ENCODE assay signal across 22 cellular contexts in the genomic region with DNA sequence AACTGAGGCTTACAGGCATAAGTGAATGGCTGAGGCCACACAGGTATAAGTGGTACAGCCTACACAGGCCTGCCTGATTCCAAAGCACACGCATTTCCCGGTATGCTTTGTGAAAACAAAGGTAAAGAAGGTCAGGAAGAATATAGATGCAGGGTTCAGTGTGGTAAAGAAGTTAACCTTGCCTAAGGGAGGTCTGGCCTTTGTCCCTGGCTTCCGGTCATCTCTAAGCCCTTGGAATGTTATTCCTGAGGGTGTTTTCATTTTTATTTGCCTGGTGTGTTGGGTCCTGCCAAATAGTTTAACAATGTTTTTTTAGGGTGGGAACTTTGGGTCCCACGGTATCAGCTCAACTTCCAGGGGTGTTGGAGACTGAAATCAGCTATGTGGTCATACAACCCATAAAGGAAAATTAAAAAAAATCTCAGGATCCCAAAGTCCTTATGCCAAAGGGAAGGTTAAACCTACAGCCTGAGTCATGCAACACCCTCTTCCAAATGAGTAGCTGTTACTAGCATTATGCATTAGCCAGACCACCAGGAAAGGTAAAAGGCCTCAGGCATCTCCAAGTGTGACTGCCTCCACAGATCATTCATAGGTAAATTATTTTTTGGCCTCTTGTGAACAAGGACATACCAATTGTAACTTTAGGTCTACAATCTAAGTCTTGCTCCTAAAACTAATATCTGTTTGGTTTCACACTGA.
"Had no signal": no experiment of that assay in that cellular context is flagged by ENCODE, and none has a peak within 500 bp of the region (broad histone marks: within the 10 kb centered on the region; RNA-seq: fewer than 3 reads in every experiment).

No MANE protein-coding gene starts in this region.

- H3K79me2 ChIP-seq: parathyroid adenoma had no signal

- H3K4me1 Mint-ChIP-seq: memory B cell; naive thymus-derived CD4-positive, alpha-beta T cell; nephron progenitor cell; stimulated activated memory B cell treated with anti-CD40 and anti-IgM and Interleukin-4, amounts not matched to agents 10 μg/mL and 1 μg/mL and 100 μg/mL, for 72 hours had no signal

- H3K36me3 ChIP-seq: heart left ventricle, left ventricle myocardium inferior, lower lobe of right lung, prostate gland, right lobe of liver, spleen, tibial nerve had no signal

- H3K4me3 Mint-ChIP-seq: memory B cell; naive thymus-derived CD4-positive, alpha-beta T cell; nephron progenitor cell; stimulated activated memory B cell treated with anti-CD40 and anti-IgM and Interleukin-4, amounts not matched to agents 10 μg/mL and 1 μg/mL and 100 μg/mL, for 72 hours; stimulated activated naive CD8-positive, alpha-beta T cell treated with anti-CD3 and anti-CD28 coated beads, Interleukin-15, Interleukin-2, amounts not matched to agents 100 ng/mL and 50 ng/mL, for 24 hours had no signal

- DNase-seq: cortex of kidney; dorsolateral prefrontal cortex; effector CD8-positive, alpha-beta T cell; heart left ventricle; hippocampal formation; left ventricle myocardium inferior; lower lobe of right lung; naive thymus-derived CD4-positive, alpha-beta T cell; nephron progenitor cell; retina; right lobe of liver; spleen; stimulated activated CD4-positive, alpha-beta T cell treated with anti-CD3 and anti-CD28 coated beads, Interleukin-15, amount 100 ng/mL, for 24 hours; stimulated activated CD4-positive, alpha-beta T cell treated with anti-CD3 and anti-CD28 coated beads, Interleukin-1b, Interleukin-23, amount 100 ng/mL, for 48 hours; stimulated activated CD4-positive, alpha-beta T cell treated with anti-CD3 and anti-CD28 coated beads, Interleukin-4, amount 100 ng/mL, for 24 hours had no signal

- H3K4me1 ChIP-seq: heart left ventricle, left ventricle myocardium inferior, lower lobe of right lung, parathyroid adenoma, prostate gland, right lobe of liver, spleen, tibial nerve had no signal

- H3K9me3 ChIP-seq: heart left ventricle, left ventricle myocardium inferior, lower lobe of right lung, prostate gland, right lobe of liver, spleen, tibial nerve had no signal

- H3K9me3 Mint-ChIP-seq: memory B cell; nephron progenitor cell; stimulated activated naive CD8-positive, alpha-beta T cell treated with anti-CD3 and anti-CD28 coated beads, Interleukin-15, Interleukin-2, amounts not matched to agents 100 ng/mL and 50 ng/mL, for 24 hours had no signal

- H3K9ac ChIP-seq: parathyroid adenoma had no signal

- H3K27me3 ChIP-seq: dorsolateral prefrontal cortex, heart left ventricle, right lobe of liver, spleen, tibial nerve had no signal

- H3K4me3 ChIP-seq: dorsolateral prefrontal cortex, heart left ventricle, left ventricle myocardium inferior, lower lobe of right lung, prostate gland, right lobe of liver, spleen, tibial nerve had no signal

- H3K36me3 Mint-ChIP-seq: memory B cell; naive thymus-derived CD4-positive, alpha-beta T cell; stimulated activated memory B cell treated with anti-CD40 and anti-IgM and Interleukin-4, amounts not matched to agents 10 μg/mL and 1 μg/mL and 100 μg/mL, for 72 hours had no signal

- H3K27ac Mint-ChIP-seq: memory B cell; naive thymus-derived CD4-positive, alpha-beta T cell; nephron progenitor cell; stimulated activated memory B cell treated with anti-CD40 and anti-IgM and Interleukin-4, amounts not matched to agents 10 μg/mL and 1 μg/mL and 100 μg/mL, for 72 hours; stimulated activated naive CD8-positive, alpha-beta T cell treated with anti-CD3 and anti-CD28 coated beads, Interleukin-15, Interleukin-2, amounts not matched to agents 100 ng/mL and 50 ng/mL, for 24 hours had no signal

- H3K27ac ChIP-seq: dorsolateral prefrontal cortex, heart left ventricle, left ventricle myocardium inferior, lower lobe of right lung, parathyroid adenoma, prostate gland, right lobe of liver, spleen, tibial nerve had no signal

- ATAC-seq: esophagus mucosa; heart left ventricle; lower lobe of right lung; naive thymus-derived CD4-positive, alpha-beta T cell; right lobe of liver; stimulated activated memory B cell treated with anti-CD40 and anti-IgM and Interleukin-4, amounts not matched to agents 10 μg/mL and 1 μg/mL and 100 μg/mL, for 72 hours had no signal
